In genomic region chr12:7959278-7960063, GRCh38 we compare ENCODE assay signal across 8 cellular contexts. TPM values are rescaled to one million over a fixed set of nuclear protein-coding genes. Genes with fewer than 3 reads are reported as not detected.
A peak's percentile ranks its signal among the peaks of the same experiment; 100 is the strongest.
DNase-seq lines count a peak whose midpoint lies in the region; ATAC-seq, FAIRE-seq and TF ChIP-seq lines count a peak whose summit lies in the region.

No MANE protein-coding gene starts in this region.

- H3K27ac Mint-ChIP-seq in activated B cell treated with CpG ODN at 0.5 μM for 24 hours, result peak overlapping the region; percentile 94
- H3K27ac Mint-ChIP-seq in endothelial cell (ENCODE audit: unreplicated experiment), result peak overlapping the region; percentile 90

- peaks cover 37% of the 10 kb centered on the region for H3K4me1 Mint-ChIP-seq in activated B cell treated with CpG ODN at 0.5 μM for 24 hours
- peaks cover 41% of the 10 kb centered on the region for H3K4me1 Mint-ChIP-seq in endothelial cell (ENCODE audit: unreplicated experiment)

- H3K9me3 Mint-ChIP-seq in activated B cell treated with CpG ODN at 0.5 μM for 24 hours, result no peaks in the 10 kb centered on the region
- no peaks in the 10 kb centered on the region for H3K9me3 Mint-ChIP-seq in endothelial cell (ENCODE audit: unreplicated experiment)

- peak overlapping the region; percentile 68 for H3K27ac ChIP-seq in HL-60 (replicated peaks)
- H3K27ac ChIP-seq in small intestine (ENCODE audit: low read depth in 1 of 2, low read length in 1 of 2), result peak overlapping the region; percentile 24 to 62

- H3K4me3 ChIP-seq in HL-60 (replicated peaks; ENCODE audit: insufficient read depth, low read length) (no peak overlapping the region), small intestine (ENCODE audit: low read depth in 1 of 2, low read length in 2 of 2) (no peak overlapping the region)

- DNase-seq in HL-60 (ENCODE audit: low read depth in 1 of 2, low spot score in 1 of 2) (peak; percentile 88 to 95), activated B cell treated with CpG ODN at 0.5 μM for 24 hours (peak; percentile 22), endothelial cell (ENCODE audit: low spot score) (peak; percentile 25), small intestine (peak; percentile 47), NCI-H1105 treated with DMSO at 0.1 percent for 48 hours (lab: John Stamatoyannopoulos, UW) (no peak), mesenteric fat pad (ENCODE audit: low spot score) (no peak), HT-29 (ENCODE audit: low spot score) (no peak)

- intact Hi-C loops in activated B cell treated with CpG ODN at 0.5 μM for 24 hours (cut with micrococcal nuclease), result loop anchor here (1.0 to 5.0 kb wide), 6 partner anchors 11 to 772 kb away; partner anchors contain the start of genes PEX5 and SLC2A3

- H3K36me3 ChIP-seq in small intestine (ENCODE audit: control insufficient read depth in 2 of 2, insufficient read depth in 2 of 2, low read length in 2 of 2), result no peaks in the 10 kb centered on the region

- peak; percentile 42 for ATAC-seq in GM18873 (IDR thresholded peaks at IDR 0.05; ENCODE audit: low FRiP score, unreplicated experiment)
- ATAC-seq in activated B cell treated with CpG ODN at 0.5 μM for 24 hours (ENCODE audit: low read depth), result no peak

- TF ChIP-seq CTCF in HL-60 (IDR thresholded peaks at IDR 0.05; ENCODE audit: insufficient read depth, low read length), result no peak
- no peak for TF ChIP-seq CTCF in activated B cell treated with CpG ODN at 0.5 μM for 24 hours (IDR thresholded peaks at IDR 0.05)
- no peak for TF ChIP-seq CTCF in endothelial cell (IDR thresholded peaks at IDR 0.05; ENCODE audit: unreplicated experiment)

- H3K27me3 Mint-ChIP-seq in activated B cell treated with CpG ODN at 0.5 μM for 24 hours (no peaks in the 10 kb centered on the region), endothelial cell (ENCODE audit: unreplicated experiment) (peaks cover 5% of the 10 kb centered on the region)

- WGBS in small intestine, 3 donors, result 48 to 62% (median 50%) methylated on average over 5 of the region's 5 CpGs

- H3K36me3 Mint-ChIP-seq in activated B cell treated with CpG ODN at 0.5 μM for 24 hours (ENCODE audit: low read depth) (peaks cover 2% of the 10 kb centered on the region), endothelial cell (ENCODE audit: low read depth, unreplicated experiment) (no peaks in the 10 kb centered on the region)

- POLR2A ChIA-PET in activated B cell treated with CpG ODN at 0.5 μM for 24 hours (lab: Charles Lee), result interaction anchor here (1.3 to 10.7 kb wide), 8 partner anchors 11 to 121 kb away, joined by 6 to 485 read pairs (median 12); partner anchors contain the start of genes FOXJ2 and SLC2A3

- FAIRE-seq in small intestine (lab: Jason Lieb, UNC), result no peak

- H3K27me3 ChIP-seq in HL-60 (ENCODE audit: insufficient read depth, poor library complexity, severe bottlenecking) (no peaks in the 10 kb centered on the region), small intestine (ENCODE audit: control insufficient read depth in 2 of 2, insufficient read depth in 2 of 2, low read length in 2 of 2) (no peaks in the 10 kb centered on the region)

- H3K4me1 ChIP-seq in small intestine (ENCODE audit: control insufficient read depth in 2 of 2, insufficient read depth in 1 of 2, low read depth in 1 of 2, low read length in 1 of 2), result no peaks in the 10 kb centered on the region

- CTCF ChIA-PET in activated B cell treated with CpG ODN at 0.5 μM for 24 hours (lab: Charles Lee), result interaction anchor here (0.8 to 6.5 kb wide), 5 partner anchors 10 to 96 kb away, joined by 3 to 131 read pairs (median 13); partner anchors contain the start of gene SLC2A3

- H3K9me3 ChIP-seq in small intestine (ENCODE audit: control insufficient read depth, low read depth), result no peaks in the 10 kb centered on the region

- H3K4me3 Mint-ChIP-seq in activated B cell treated with CpG ODN at 0.5 μM for 24 hours, result peak overlapping the region; percentile 87
- H3K4me3 Mint-ChIP-seq in endothelial cell (ENCODE audit: unreplicated experiment), result peak overlapping the region; percentile 79

RNA-seq across cellular contexts. Expression of gene SLC2A3, which starts 23.5 kb away (rescaled TPM):
- total RNA-seq in activated B cell treated with CpG ODN at 0.5 μM for 24 hours (87.9 and 88.9 TPM in 2 replicates), endothelial cell (ENCODE audit: unreplicated experiment) (562 TPM), mesenteric fat pad (238 TPM)
- 1 to 10 TPM in 2 of 3 donors, under 1 TPM in 1; 0.89 to 7.7 (median 1.9) TPM for polyA plus RNA-seq in small intestine
- total RNA-seq in HT-29 (2014; rRNA removed; shearing (Covaris generic)), result not detected in 2 replicates

Comparison
In these comparisons a context has a peak if more than half of its experiments do, and no peak if none do; other contexts are left out.
1. DNase-seq: peak in HL-60 (2 of 2), activated B cell treated with CpG ODN at 0.5 μM for 24 hours (single experiment), endothelial cell (single experiment) and small intestine (single experiment); none in NCI-H1105 treated with DMSO at 0.1 percent for 48 hours (single experiment), mesenteric fat pad (single experiment) and HT-29 (single experiment).
2. RNA of gene SLC2A3, which starts 23.5 kb away (total RNA-seq): 562 TPM in endothelial cell (single experiment), 238 TPM in mesenteric fat pad (single experiment) and 87.9 to 88.9 TPM in activated B cell treated with CpG ODN at 0.5 μM for 24 hours; not detected in HT-29; every median in the first group is over 10 times any median in the second.